Comparison of ENCODE assay signal across 33 cellular contexts in genomic region chr3:30872879-30873278, GRCh38. TPM values are rescaled to one million over a fixed set of nuclear protein-coding genes. Genes with fewer than 3 reads are reported as not detected.
"Had no signal": no experiment of that assay in that cellular context is flagged by ENCODE, and none has a peak within 500 bp of the region (broad histone marks: within the 10 kb centered on the region; RNA-seq: fewer than 3 reads in every experiment).

No MANE protein-coding gene starts in this region.

- H3K9me3 ChIP-seq: left lung, lower lobe of right lung, neutrophil, right atrium auricular region, right lobe of liver, suprapubic skin, thoracic aorta, tibial artery, upper lobe of right lung had no signal

- H3K4me3 ChIP-seq: left lung, lower lobe of right lung, neural progenitor cell, right atrium auricular region, right lobe of liver, skin epidermis, suprapubic skin, thoracic aorta, tibial artery, upper lobe of right lung had no signal

- DNase-seq: hippocampal formation; immature natural killer cell; kidney; left colon; left lung; lower lobe of right lung; mesenchymal stem cell; naive thymus-derived CD8-positive, alpha-beta T cell; nephron progenitor cell; occipital lobe; right lobe of liver; stimulated activated CD4-positive, alpha-beta T cell treated with anti-CD3 and anti-CD28 coated beads, Interleukin-12 subunit alpha, Interleukin-12 subunit beta, amount 100 ng/mL, for 4 hours; stimulated activated CD4-positive, alpha-beta T cell treated with anti-CD3 and anti-CD28 coated beads, Interleukin-15, amount 100 ng/mL, for 24 hours; stimulated activated CD4-positive, alpha-beta T cell treated with anti-CD3 and anti-CD28 coated beads, Interleukin-2, amount 100 ng/mL, for 24 hours; stimulated activated CD4-positive, alpha-beta T cell treated with anti-CD3 and anti-CD28 coated beads, Interleukin-4, amount 100 ng/mL, for 1 hour; stimulated activated naive B cell treated with anti-CD40 and anti-IgM and Interleukin-4, amounts not matched to agents 10 μg/mL and 1 μg/mL and 100 μg/mL, for 72 hours; tibial artery; trophoblast cell; upper lobe of right lung had no signal

- H3K36me3 ChIP-seq: left lung, lower lobe of right lung, neural progenitor cell, neutrophil, right atrium auricular region, right lobe of liver, suprapubic skin, thoracic aorta, tibial artery, upper lobe of right lung had no signal

- H3K4me1 ChIP-seq: left lung, neural progenitor cell, parathyroid adenoma, right atrium auricular region, right lobe of liver, suprapubic skin, upper lobe of right lung had no signal

- H3K27ac ChIP-seq: left lung, lower lobe of right lung, neural progenitor cell, neutrophil, parathyroid adenoma, right atrium auricular region, right lobe of liver, skin epidermis, suprapubic skin, thoracic aorta, tibial artery, upper lobe of right lung had no signal

- ATAC-seq: left colon; left lung; lower lobe of right lung; naive thymus-derived CD8-positive, alpha-beta T cell; right lobe of liver; stimulated activated naive B cell treated with anti-CD40 and anti-IgM and Interleukin-4, amounts not matched to agents 10 μg/mL and 1 μg/mL and 100 μg/mL, for 72 hours; upper lobe of right lung had no signal

- H3K27me3 ChIP-seq: left lung, neural progenitor cell, neutrophil, right atrium auricular region, right lobe of liver, suprapubic skin, tibial artery, upper lobe of right lung had no signal

RNA-seq across cellular contexts. Expression of gene GADL1, which starts 21.6 kb away (rescaled TPM):
- total RNA-seq: left colon; liver; lower lobe of right lung; mammary epithelial cell; mucosa of gallbladder; naive thymus-derived CD8-positive, alpha-beta T cell; osteocyte; pulmonary artery endothelial cell; renal cortical epithelial cell; right atrium auricular region; right lobe of liver; subcutaneous adipose tissue; suprapubic skin; upper lobe of right lung had no signal
- polyA plus RNA-seq: immature natural killer cell; liver; mammary epithelial cell; naive thymus-derived CD8-positive, alpha-beta T cell had no signal
